Comparison of ENCODE assay signal across 32 cellular contexts in genomic region chr3:191492601-191493000, GRCh38. TPM values are rescaled to one million over a fixed set of nuclear protein-coding genes. Genes with fewer than 3 reads are reported as not detected.
DNase-seq lines count a peak whose midpoint lies in the region; ATAC-seq and TF ChIP-seq lines count a peak whose summit lies in the region.
"Had no signal": no experiment of that assay in that cellular context is flagged by ENCODE, and none has a peak within 500 bp of the region (broad histone marks: within the 10 kb centered on the region; RNA-seq: fewer than 3 reads in every experiment).

No MANE protein-coding gene starts in this region.

- H2BK20ac ChIP-seq in H9 (ENCODE audit: low read depth, low read length, poor library complexity, severe bottlenecking), result no peak overlapping the region

- no peak overlapping the region for H3K18ac ChIP-seq in H9 (ENCODE audit: insufficient read length, low read depth, low read length)

- no peaks in the 10 kb centered on the region for H3K9me2 ChIP-seq in PC-9 (ENCODE audit: insufficient read depth)

- H3K27ac Mint-ChIP-seq in H9, result no peak overlapping the region
- no peak overlapping the region for H3K27ac Mint-ChIP-seq in T-cell
- H3K27ac Mint-ChIP-seq: mesothelial cell of epicardium; naive B cell; T-helper 2 cell treated with Interferon-gamma antibody and Interleukin-4, amounts not matched to agents 5 μg/mL and 100 μg/mL, for 36 hours had no signal

- H2AFZ ChIP-seq in PC-9 (0 out of 2 replicates have a peak overlapping the region, but pooled peaks have one; percentile 7), mammary epithelial cell (ENCODE audit: low read depth, low read length) (no peak overlapping the region), H9 (ENCODE audit: low read length) (no peak overlapping the region)

- CTCF ChIA-PET in PC-9 (lab: Charles Lee) (no interaction called here), mammary epithelial cell (lab: Charles Lee; ENCODE audit: low non-redundant PET) (no interaction called here), T-cell (lab: Charles Lee) (no interaction called here)

- no peak overlapping the region for H4K8ac ChIP-seq in H9 (replicated peaks; ENCODE audit: insufficient read length, low read depth, low read length)

- no peaks in the 10 kb centered on the region for H3K36me3 Mint-ChIP-seq in H9 (ENCODE audit: insufficient read depth in 1 of 3, low read depth in 3 of 3)
- H3K36me3 Mint-ChIP-seq in T-cell, result no peaks in the 10 kb centered on the region
- H3K36me3 Mint-ChIP-seq: mesothelial cell of epicardium, naive B cell had no signal

- H3K4me1 ChIP-seq in PC-9 (replicated peaks; ENCODE audit: insufficient read depth) (no peaks in the 10 kb centered on the region), mammary epithelial cell (ENCODE audit: insufficient read depth, low read length) (peaks cover 12% of the 10 kb centered on the region), H9 (ENCODE audit: insufficient read depth, low read length) (no peaks in the 10 kb centered on the region)
- H3K4me1 ChIP-seq: gastrocnemius medialis had no signal

- no peak overlapping the region for H3K4me3 ChIP-seq in PC-9
- no peak overlapping the region for H3K4me3 ChIP-seq in mammary epithelial cell (replicated peaks in 1 of 3; ENCODE audit: insufficient read depth in 1 of 3, low read depth in 2 of 3, low read length in 3 of 3)
- H3K4me3 ChIP-seq: gastrocnemius medialis had no signal

- H3K23ac ChIP-seq in H9 (ENCODE audit: insufficient read length, low read depth, low read length), result no peak overlapping the region

- H2BK15ac ChIP-seq in H9 (ENCODE audit: low read depth, low read length), result no peak overlapping the region

- no peaks in the 10 kb centered on the region for H3K9me3 Mint-ChIP-seq in H9
- H3K9me3 Mint-ChIP-seq in T-cell, result peaks cover 0 to 3% (median 0%) of the 10 kb centered on the region in 3 donors
- H3K9me3 Mint-ChIP-seq: T-helper 2 cell treated with Interferon-gamma antibody and Interleukin-4, amounts not matched to agents 5 μg/mL and 100 μg/mL, for 36 hours had no signal

- H3F3A ChIP-seq in PC-9 (ENCODE audit: insufficient read depth, low read depth), result no peaks in the 10 kb centered on the region

- H3K4me1 Mint-ChIP-seq in H9 (peaks cover 0 to 6% of the 10 kb centered on the region in 2 experiments; a peak in 1 of 4 replicates), T-cell (no peaks in the 10 kb centered on the region)
- H3K4me1 Mint-ChIP-seq: mesothelial cell of epicardium, naive B cell had no signal

- H2BK5ac ChIP-seq in H9 (ENCODE audit: insufficient read length, low read length), result no peak overlapping the region

- no peak overlapping the region for H3K4ac ChIP-seq in H9 (ENCODE audit: low read depth, low read length)

- no peak overlapping the region for H4K91ac ChIP-seq in H9 (ENCODE audit: insufficient read length, low read depth, low read length)

- H3K9me3 ChIP-seq in PC-9 (ENCODE audit: insufficient read depth, low read depth), result no peaks in the 10 kb centered on the region
- no peaks in the 10 kb centered on the region for H3K9me3 ChIP-seq in mammary epithelial cell (replicated peaks; ENCODE audit: insufficient read depth, low read length)
- no peaks in the 10 kb centered on the region for H3K9me3 ChIP-seq in H9 (ENCODE audit: control insufficient read depth, low read depth, low read length)
- H3K9me3 ChIP-seq: gastrocnemius medialis had no signal

- no peak overlapping the region for H2BK12ac ChIP-seq in H9 (ENCODE audit: insufficient read length, low read depth, low read length)

- in situ Hi-C loops in mammary epithelial cell (cut with MboI; ENCODE audit: low sequenced_read_pairs in 2 of 2), result no loop called here

- no peaks in the 10 kb centered on the region for H3K23me2 ChIP-seq in H9 (ENCODE audit: insufficient read length, low read depth, low read length, poor library complexity, severe bottlenecking)

- 0% methylated on average over 1 of the region's 1 CpG for WGBS in mammary epithelial cell (ENCODE audit: low coverage, missing lambda C conversion rate)
- WGBS in H9 (ENCODE audit: extremely low coverage, insufficient read length, low lambda C conversion rate), result no CpG with 5 or more reads among the region's 1 CpG

- no peaks in the 10 kb centered on the region for H3K79me1 ChIP-seq in H9 (ENCODE audit: insufficient read depth, low read depth, low read length, poor library complexity, severe bottlenecking)

- TF ChIP-seq CTCF in PC-9 (conservative IDR thresholded peaks at IDR 0.05) (no peak), mammary epithelial cell (conservative IDR thresholded peaks at IDR 0.05 in 1 of 2, IDR thresholded peaks at IDR 0.05 in 1 of 2; ENCODE audit: extremely low read depth in 1 of 2, insufficient read depth in 1 of 2, low read depth in 1 of 2, low read length in 2 of 2) (no peak), H9 (conservative IDR thresholded peaks at IDR 0.05) (no peak)

- H3K27me3 Mint-ChIP-seq in H9 (ENCODE audit: low read depth) (no peaks in the 10 kb centered on the region), T-cell (no peaks in the 10 kb centered on the region)
- H3K27me3 Mint-ChIP-seq: naive B cell had no signal

- H3T11ph ChIP-seq in H9 (ENCODE audit: low read length), result no peak overlapping the region

- no peak for ATAC-seq in T-cell (replicated peaks in 1 of 4)
- no peak for ATAC-seq in HG03571 (IDR thresholded peaks at IDR 0.05; ENCODE audit: unreplicated experiment)
- ATAC-seq: gastrocnemius medialis, left ventricle myocardium superior had no signal

- H3K27me3 ChIP-seq in PC-9 (ENCODE audit: insufficient read depth, low read depth), result no peaks in the 10 kb centered on the region
- no peaks in the 10 kb centered on the region for H3K27me3 ChIP-seq in mammary epithelial cell (ENCODE audit: insufficient read depth, low read length)
- H3K27me3 ChIP-seq in H9 (ENCODE audit: insufficient read depth, low read length), result no peaks in the 10 kb centered on the region
- H3K27me3 ChIP-seq: brain microvascular endothelial cell, gastrocnemius medialis had no signal

- no peak overlapping the region for H2AK5ac ChIP-seq in H9 (ENCODE audit: insufficient read length, low read length)

- H3K9ac ChIP-seq in mammary epithelial cell (ENCODE audit: insufficient read depth, low read length) (no peak overlapping the region), H9 (ENCODE audit: extremely low read depth, insufficient read length, low read length) (no peak overlapping the region)

- H3K36me3 ChIP-seq in PC-9 (ENCODE audit: low read depth) (no peaks in the 10 kb centered on the region), mammary epithelial cell (ENCODE audit: insufficient read depth, low read length) (no peaks in the 10 kb centered on the region)
- H3K36me3 ChIP-seq: brain microvascular endothelial cell, gastrocnemius medialis had no signal

- no peaks in the 10 kb centered on the region for H3K79me2 ChIP-seq in PC-9 (ENCODE audit: low read depth)
- no peaks in the 10 kb centered on the region for H3K79me2 ChIP-seq in mammary epithelial cell (ENCODE audit: insufficient read depth, low read length)
- no peaks in the 10 kb centered on the region for H3K79me2 ChIP-seq in H9 (ENCODE audit: insufficient read depth, low read length)

- H3K14ac ChIP-seq in H9 (ENCODE audit: insufficient read depth, low read length), result no peak overlapping the region

- H3K4me2 ChIP-seq in PC-9 (no peak overlapping the region), mammary epithelial cell (ENCODE audit: insufficient read depth, low read depth, low read length) (peak overlapping the region; percentile 51), H9 (ENCODE audit: insufficient read depth, insufficient read length, low read length) (no peak overlapping the region)

- DNase-seq in ELR (ENCODE audit: low read depth), result peak; percentile 67
- DNase-seq in PC-9, result no peak
- DNase-seq in mammary epithelial cell, result peak; percentile 54
- peak; percentile 14 for DNase-seq in iris pigment epithelial cell (ENCODE audit: low read depth)
- DNase-seq in H9, result no peak
- DNase-seq in T-cell, result no peak
- DNase-seq in islet precursor cell, result no peak
- DNase-seq: activated CD4-positive, alpha-beta T cell treated with anti-CD3 and anti-CD28 coated beads for 48 hours; activated CD8-positive, alpha-beta memory T cell treated with anti-CD3 and anti-CD28 coated beads for 24 hours; activated gamma-delta T cell treated with Interleukin-2 at 50 U/mL for 16 hours; activated T-cell treated with anti-CD3 and anti-CD28 coated beads, Interleukin-2, amount 50 U/mL, for 1 hour; brain microvascular endothelial cell; Calu3; DMS79 treated with DMSO at 0.1 percent for 48 hours; effector CD8-positive, alpha-beta T cell; gastrocnemius medialis; left ventricle myocardium superior; naive B cell; NCI-H1092; NCI-H187 treated with DMSO at 0.1 percent for 48 hours; NCI-H69; nucleus accumbens; stimulated activated naive CD4-positive, alpha-beta T cell had no signal

- no peak overlapping the region for H3K56ac ChIP-seq in H9 (ENCODE audit: insufficient read length, low read depth, low read length)

- no peak overlapping the region for H3K27ac ChIP-seq in PC-9
- peak overlapping the region; percentile 57 for H3K27ac ChIP-seq in mammary epithelial cell (ENCODE audit: insufficient read depth, low read depth, low read length)
- H3K27ac ChIP-seq in H9 (ENCODE audit: insufficient read length, low read depth, low read length), result no peak overlapping the region
- H3K27ac ChIP-seq: brain microvascular endothelial cell, C4-2B, gastrocnemius medialis, HL-60, VCaP had no signal

- H2BK120ac ChIP-seq in H9 (ENCODE audit: low read depth, low read length, poor library complexity, severe bottlenecking), result no peak overlapping the region

- intact Hi-C loops in PC-9 (cut with micrococcal nuclease; ENCODE audit: unreplicated experiment), result no loop called here
- intact Hi-C loops in mammary epithelial cell (cut with micrococcal nuclease), result no loop called here

- dilution Hi-C loops in mammary epithelial cell (cut with HindIII; ENCODE audit: low sequenced_read_pairs), result no loop called here

- POLR2A ChIA-PET in PC-9 (lab: Charles Lee; ENCODE audit: unreplicated experiment) (no interaction called here), T-cell (lab: Charles Lee) (no interaction called here)

- H4K5ac ChIP-seq in H9 (ENCODE audit: insufficient read length, low read depth, low read length), result no peak overlapping the region

- no peaks in the 10 kb centered on the region for H4K20me1 ChIP-seq in PC-9 (ENCODE audit: insufficient read depth)
- H4K20me1 ChIP-seq in mammary epithelial cell (ENCODE audit: insufficient read depth, low read length), result no peaks in the 10 kb centered on the region
- H4K20me1 ChIP-seq in H9 (ENCODE audit: control insufficient read depth, insufficient read depth, insufficient read length), result no peaks in the 10 kb centered on the region

- BruUV-seq in PC-9 (replicated peaks; lab: Mats Ljungman, UMichigan), result no TSS peak
- no TSS peak for BruUV-seq in mammary epithelial cell (replicated peaks; lab: Mats Ljungman, UMichigan)

- H3K4me3 Mint-ChIP-seq in H9 (no peak overlapping the region), T-cell (no peak overlapping the region)
- H3K4me3 Mint-ChIP-seq: mesothelial cell of epicardium; naive B cell; T-helper 2 cell treated with Interferon-gamma antibody and Interleukin-4, amounts not matched to agents 5 μg/mL and 100 μg/mL, for 36 hours had no signal

RNA-seq across cellular contexts. Expression of gene PYDC2, which starts 31.6 kb away (rescaled TPM):
- total RNA-seq in PC-9 (2021), result not detected in 2 replicates
- not detected for total RNA-seq in mammary epithelial cell
- polyA plus RNA-seq in mammary epithelial cell, result not detected
- polyA minus RNA-seq in mammary epithelial cell, result not detected
- not detected in 2 replicates for total RNA-seq in H9 (2021)
- total RNA-seq in T-cell, result not detected
- total RNA-seq: Calu3, gastrocnemius medialis, left ventricle myocardium superior, mesothelial cell of epicardium, temporal lobe, ureter had no signal
- polyA plus RNA-seq: esophagus had no signal

Comparison
In these comparisons a context has a peak if more than half of its experiments do, and no peak if none do; other contexts are left out.
1. DNase-seq: peak in ELR (single experiment), mammary epithelial cell (single experiment) and iris pigment epithelial cell (single experiment); none in PC-9 (0 of 2), H9 (single experiment), T-cell (0 of 34) and islet precursor cell (single experiment).